Comparison of ENCODE assay signal across 9 cellular contexts in genomic region chr19:49890349-49891311, GRCh38. TPM values are rescaled to one million over a fixed set of nuclear protein-coding genes. Genes with fewer than 3 reads are reported as not detected.
DNase-seq lines count a peak whose midpoint lies in the region; ATAC-seq and TF ChIP-seq lines count a peak whose summit lies in the region.
"Had no signal": no experiment of that assay in that cellular context is flagged by ENCODE, and none has a peak within 500 bp of the region (broad histone marks: within the 10 kb centered on the region; RNA-seq: fewer than 3 reads in every experiment).

No MANE protein-coding gene starts in this region.

- peaks cover 39% of the 10 kb centered on the region for H3K36me3 Mint-ChIP-seq in Caco-2 (ENCODE audit: insufficient read depth, unreplicated experiment)
- H3K36me3 Mint-ChIP-seq in activated T-cell treated with anti-CD3 and anti-CD28 coated beads, Interleukin-2, amount 50 U/mL, for 4 hours (ENCODE audit: insufficient read depth): peaks cover 5% of the 10 kb centered on the region
- H3K36me3 Mint-ChIP-seq in glutamatergic neuron (ENCODE audit: unreplicated experiment): no peaks in the 10 kb centered on the region

- DNase-seq in Caco-2 (peak; percentile 82 to 86), NCI-H2171 treated with DMSO at 0.1 percent for 48 hours (lab: John Stamatoyannopoulos, UW) (peak; percentile 53), glutamatergic neuron (peak; percentile 75), smooth muscle cell (lab: John Stamatoyannopoulos, UW; ENCODE audit: unreplicated experiment) (peak; percentile 7), epidermal melanocyte (ENCODE audit: insufficient read length, low spot score) (no peak)
- peak; percentile 70 for DNase-seq in activated T-cell treated with anti-CD3 and anti-CD28 coated beads, Interleukin-2, amount 50 U/mL, for 4 hours

- H2AFZ ChIP-seq in smooth muscle cell (ENCODE audit: low read depth): no peak overlapping the region

- POLR2A ChIA-PET in Caco-2 (lab: Charles Lee): interaction anchor here (0.6 to 1.6 kb wide), 7 partner anchors 12 to 928 kb away, joined by 3 to 7 read pairs (median 4); partner anchors contain the start of gene NUP62

- H3K27ac Mint-ChIP-seq in Caco-2 (ENCODE audit: unreplicated experiment) (peak overlapping the region; percentile 85), glutamatergic neuron (ENCODE audit: unreplicated experiment) (peak overlapping the region; percentile 70)

- no peaks in the 10 kb centered on the region for H3K9me3 Mint-ChIP-seq in Caco-2 (ENCODE audit: unreplicated experiment)
- no peaks in the 10 kb centered on the region for H3K9me3 Mint-ChIP-seq in activated T-cell treated with anti-CD3 and anti-CD28 coated beads, Interleukin-2, amount 50 U/mL, for 4 hours
- peaks cover 9% of the 10 kb centered on the region for H3K9me3 Mint-ChIP-seq in glutamatergic neuron (ENCODE audit: unreplicated experiment)

- H3F3A ChIP-seq in smooth muscle cell (ENCODE audit: low read depth): no peaks in the 10 kb centered on the region

- no peak overlapping the region for H3K9ac ChIP-seq in smooth muscle cell (ENCODE audit: low read depth)

- WGBS in smooth muscle cell (ENCODE audit: low lambda C conversion rate): 18% methylated on average over 52 of the region's 69 CpGs

- H3K27me3 Mint-ChIP-seq in Caco-2 (ENCODE audit: insufficient read depth, unreplicated experiment) (peaks cover 3% of the 10 kb centered on the region), glutamatergic neuron (ENCODE audit: unreplicated experiment) (peaks cover 10% of the 10 kb centered on the region)
- H3K27me3 Mint-ChIP-seq in activated T-cell treated with anti-CD3 and anti-CD28 coated beads, Interleukin-2, amount 50 U/mL, for 4 hours (ENCODE audit: low read depth): no peaks in the 10 kb centered on the region

- H3K27ac ChIP-seq in smooth muscle cell (ENCODE audit: low read depth): no peak overlapping the region

- TF ChIP-seq CTCF in Caco-2 (IDR thresholded peaks at IDR 0.05; ENCODE audit: insufficient read depth in 1 of 2, low read depth in 1 of 2, low read length in 1 of 2, severe bottlenecking in 1 of 2, unreplicated experiment in 1 of 2) (peak in 1 of 2 experiments; percentile 14), glutamatergic neuron (IDR thresholded peaks at IDR 0.05; ENCODE audit: partially characterized antibody, unreplicated experiment) (peak; percentile 54), smooth muscle cell (IDR thresholded peaks at IDR 0.05; ENCODE audit: borderline replicate concordance, insufficient read depth, poor library complexity, severe bottlenecking) (no peak)

- H3K4me1 ChIP-seq in Caco-2 (peaks cover 12% of the 10 kb centered on the region), smooth muscle cell (ENCODE audit: low read depth) (no peaks in the 10 kb centered on the region)
- H3K4me1 ChIP-seq: HAP-1 had no signal

- no peaks in the 10 kb centered on the region for H4K20me1 ChIP-seq in smooth muscle cell (ENCODE audit: low read depth)

- CTCF ChIA-PET in Caco-2 (lab: Charles Lee): interaction anchor here (0.5 to 1.4 kb wide), 15 partner anchors 13 to 1766 kb away, joined by 3 to 9 read pairs (median 4); partner anchors contain the start of genes AKT1S1, ATF5, MED25 and NUP62

- H3K4me1 Mint-ChIP-seq in Caco-2 (ENCODE audit: low read depth, unreplicated experiment) (no peaks in the 10 kb centered on the region), glutamatergic neuron (ENCODE audit: low read depth, unreplicated experiment) (peaks cover 6% of the 10 kb centered on the region)
- peaks cover 20% of the 10 kb centered on the region for H3K4me1 Mint-ChIP-seq in activated T-cell treated with anti-CD3 and anti-CD28 coated beads, Interleukin-2, amount 50 U/mL, for 4 hours (ENCODE audit: low read depth)

- H3K27me3 ChIP-seq in Caco-2 (replicated peaks; ENCODE audit: control insufficient read depth, insufficient read depth, low read length) (no peaks in the 10 kb centered on the region), smooth muscle cell (ENCODE audit: low read depth) (no peaks in the 10 kb centered on the region)

- intact Hi-C loops in Caco-2 (cut with micrococcal nuclease; ENCODE audit: unreplicated experiment): loop anchor here (1.0 to 2.0 kb wide), 2 partner anchors 12 to 14 kb away; no protein-coding TSS in a partner anchor

- H3K36me3 ChIP-seq in Caco-2 (ENCODE audit: control insufficient read depth, insufficient read depth, low read length) (no peaks in the 10 kb centered on the region), smooth muscle cell (ENCODE audit: low read depth) (no peaks in the 10 kb centered on the region)
- H3K36me3 ChIP-seq: HAP-1 had no signal

- peak overlapping the region; percentile 89 for H3K4me3 Mint-ChIP-seq in Caco-2 (ENCODE audit: unreplicated experiment)
- H3K4me3 Mint-ChIP-seq in activated T-cell treated with anti-CD3 and anti-CD28 coated beads, Interleukin-2, amount 50 U/mL, for 4 hours: peak overlapping the region; percentile 75
- H3K4me3 Mint-ChIP-seq in glutamatergic neuron (ENCODE audit: unreplicated experiment): peak overlapping the region; percentile 77

- no TSS peak for BruUV-seq in Caco-2 (replicated peaks; lab: Mats Ljungman, UMichigan)

- ATAC-seq in activated T-cell treated with anti-CD3 and anti-CD28 coated beads, Interleukin-2, amount 50 U/mL, for 4 hours: peak; percentile 76 to 78
- ATAC-seq in GM19035 (IDR thresholded peaks at IDR 0.05; ENCODE audit: unreplicated experiment): no peak
- ATAC-seq in HG02763 (IDR thresholded peaks at IDR 0.05; ENCODE audit: unreplicated experiment): no peak

- peak overlapping the region; percentile 86 for H3K4me3 ChIP-seq in Caco-2 (ENCODE audit: low read depth, low read length)
- peak overlapping the region; percentile 39 for H3K4me3 ChIP-seq in smooth muscle cell
- H3K4me3 ChIP-seq: HAP-1 had no signal

- no peaks in the 10 kb centered on the region for H3K79me2 ChIP-seq in smooth muscle cell (ENCODE audit: low read depth)

- no peaks in the 10 kb centered on the region for H3K9me3 ChIP-seq in Caco-2
- no peaks in the 10 kb centered on the region for H3K9me3 ChIP-seq in smooth muscle cell (replicated peaks; ENCODE audit: low read depth)
- H3K9me3 ChIP-seq: HAP-1 had no signal

- peak overlapping the region; percentile 77 for H3K4me2 ChIP-seq in smooth muscle cell

RNA-seq across cellular contexts. Expression of gene IL4I1, which starts 6.1 kb away (rescaled TPM):
- 0.61 and 1.1 TPM in 2 replicates for total RNA-seq in Caco-2 (2022)
- total RNA-seq in activated T-cell treated with anti-CD3 and anti-CD28 coated beads, Interleukin-2, amount 50 U/mL, for 4 hours: 10 to 100 TPM; 24.7 to 52.7 (median 36.4) TPM
- 0.59 TPM for total RNA-seq in glutamatergic neuron (ENCODE audit: unreplicated experiment)
- total RNA-seq in smooth muscle cell: 0.13 TPM in 1 of 2 replicates, not detected in the other
- polyA plus RNA-seq in smooth muscle cell: 0.54 and 1.3 TPM in 2 replicates

RNA-seq across cellular contexts. Expression of gene TBC1D17, which starts 13.1 kb away (rescaled TPM):
- total RNA-seq in Caco-2 (2022): 55.3 and 56.5 TPM in 2 replicates
- total RNA-seq in activated T-cell treated with anti-CD3 and anti-CD28 coated beads, Interleukin-2, amount 50 U/mL, for 4 hours: 10 to 100 TPM; 29.1 to 30.5 (median 29.3) TPM
- total RNA-seq in glutamatergic neuron (ENCODE audit: unreplicated experiment): 56.8 TPM
- 7.1 and 9.2 TPM in 2 replicates for total RNA-seq in smooth muscle cell
- polyA plus RNA-seq in smooth muscle cell: 41.8 and 45.7 TPM in 2 replicates

RNA-seq across cellular contexts. Expression of gene AKT1S1, which starts 13.5 kb away (rescaled TPM):
- total RNA-seq in Caco-2 (2022) (64.6 and 77.6 TPM in 2 replicates), glutamatergic neuron (ENCODE audit: unreplicated experiment) (23.7 TPM), smooth muscle cell (10.4 and 15.8 TPM in 2 replicates)
- 10 to 100 TPM; 25.3 to 31.6 (median 28.0) TPM for total RNA-seq in activated T-cell treated with anti-CD3 and anti-CD28 coated beads, Interleukin-2, amount 50 U/mL, for 4 hours
- polyA plus RNA-seq in smooth muscle cell: 60.2 and 72.2 TPM in 2 replicates

RNA-seq across cellular contexts. Expression of gene PNKP, which starts 23.3 kb away (rescaled TPM):
- total RNA-seq in Caco-2 (2022) (130 and 147 TPM in 2 replicates), glutamatergic neuron (ENCODE audit: unreplicated experiment) (81.3 TPM), smooth muscle cell (15.3 and 19.4 TPM in 2 replicates)
- total RNA-seq in activated T-cell treated with anti-CD3 and anti-CD28 coated beads, Interleukin-2, amount 50 U/mL, for 4 hours: 100 to 1,000 TPM; 110 to 120 (median 110) TPM
- polyA plus RNA-seq in smooth muscle cell: 42.4 and 53.6 TPM in 2 replicates

RNA-seq across cellular contexts. Expression of gene ATF5, which starts 38.4 kb away (rescaled TPM):
- total RNA-seq in Caco-2 (2022): 47.3 and 64.0 TPM in 2 replicates
- total RNA-seq in activated T-cell treated with anti-CD3 and anti-CD28 coated beads, Interleukin-2, amount 50 U/mL, for 4 hours: 10 to 100 TPM; 58.4 to 73.1 (median 60.6) TPM
- total RNA-seq in glutamatergic neuron (ENCODE audit: unreplicated experiment): 138 TPM
- total RNA-seq in smooth muscle cell: 4.2 and 5.0 TPM in 2 replicates
- 10.1 and 14.1 TPM in 2 replicates for polyA plus RNA-seq in smooth muscle cell

Comparison
In these comparisons a context has a peak if more than half of its experiments do, and no peak if none do; other contexts are left out.
1. ATAC-seq: peak in activated T-cell treated with anti-CD3 and anti-CD28 coated beads, Interleukin-2, amount 50 U/mL, for 4 hours (2 of 2); none in GM19035 (single experiment) and HG02763 (single experiment).
2. RNA of gene IL4I1, which starts 6.1 kb away (total RNA-seq): 24.7 to 52.7 TPM in activated T-cell treated with anti-CD3 and anti-CD28 coated beads, Interleukin-2, amount 50 U/mL, for 4 hours; 0.61 to 1.1 TPM in Caco-2, 0.59 TPM in glutamatergic neuron (single experiment) and 0.13 TPM in smooth muscle cell; every median in the first group is over 10 times any median in the second.
3. Peak in every context shown above with its lines, with median percentiles within 50 percentile points of each other: H3K4me3 Mint-ChIP-seq.